Comparison of ENCODE assay signal across 13 cellular contexts in the genomic region with DNA sequence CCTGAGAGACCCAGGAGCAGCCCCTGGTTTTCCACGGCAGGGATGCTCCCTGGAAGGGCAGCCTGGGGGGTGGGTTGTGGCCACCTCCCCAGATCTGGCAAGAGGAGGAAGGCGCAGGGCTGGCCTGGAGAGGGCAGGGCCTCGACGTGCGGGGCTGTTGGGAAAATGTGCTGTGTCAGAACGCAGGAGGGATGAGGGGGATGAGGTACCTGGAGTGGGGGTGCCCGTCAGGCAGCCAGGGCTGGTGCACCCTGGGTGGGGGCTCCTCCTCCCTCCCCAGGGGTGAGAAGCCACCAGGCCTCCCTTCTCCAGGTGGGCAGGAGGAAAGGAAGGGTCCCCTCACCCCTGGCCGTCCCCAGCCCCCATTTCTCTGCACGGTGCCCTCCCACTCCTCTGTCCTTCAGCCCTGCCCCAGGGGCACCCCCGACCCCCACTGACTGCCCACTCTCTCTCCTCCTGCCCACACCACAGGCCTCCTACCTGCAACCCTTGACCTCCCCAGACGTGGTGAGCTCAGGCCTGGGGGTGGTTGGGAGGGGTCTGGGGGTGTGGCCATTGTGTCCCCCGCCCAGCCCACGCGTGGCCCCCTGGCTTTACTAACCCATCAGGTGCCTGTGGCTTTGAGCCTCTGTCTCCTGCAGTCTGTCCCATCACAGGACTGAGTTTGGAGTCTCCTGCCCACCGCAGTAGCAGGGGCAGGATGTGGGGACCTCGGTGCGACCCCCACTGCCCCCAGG.
"Had no signal": no experiment of that assay in that cellular context is flagged by ENCODE, and none has a peak within 500 bp of the region (broad histone marks: within the 10 kb centered on the region; RNA-seq: fewer than 3 reads in every experiment).

No MANE protein-coding gene starts in this region.

- ATAC-seq: left lobe of liver had no signal

- H2AFZ ChIP-seq: neural progenitor cell had no signal

- H3K9me3 Mint-ChIP-seq: neural progenitor cell had no signal

- H3K9me3 ChIP-seq: pancreas had no signal

- H3K9ac ChIP-seq: neural progenitor cell had no signal

- H3K4me3 ChIP-seq: neural progenitor cell, pancreas had no signal

- H3K4me3 Mint-ChIP-seq: neural progenitor cell had no signal

- H3K27ac Mint-ChIP-seq: neural progenitor cell had no signal

- H3K27me3 ChIP-seq: neural progenitor cell, pancreas had no signal

- H3K36me3 Mint-ChIP-seq: neural progenitor cell had no signal

- H3K36me3 ChIP-seq: neural progenitor cell, pancreas had no signal

- H3K27ac ChIP-seq: pancreas had no signal

- DNase-seq: activated CD4-positive, alpha-beta T cell treated with anti-CD3 and anti-CD28 coated beads, Interleukin-2, amount 50 U/mL, for 4 hours; activated CD4-positive, CD25-positive, alpha-beta regulatory T cell treated with anti-CD3 and anti-CD28 coated beads, Interleukin-2, amount 50 U/mL, for 72 hours; activated naive CD4-positive, alpha-beta T cell treated with anti-CD3 and anti-CD28 coated beads, Interleukin-2, amount 50 U/mL, for 16 hours; activated T-cell treated with anti-CD3 and anti-CD28 coated beads, Interleukin-2, amount 50 U/mL, for 1 hour; caudate nucleus; cortex of kidney; effector memory CD4-positive, alpha-beta T cell; mesendoderm; stimulated activated CD4-positive, alpha-beta T cell treated with anti-CD3 and anti-CD28 coated beads, Interleukin-1b, Interleukin-23, amount 100 ng/mL, for 48 hours; stimulated activated naive CD4-positive, alpha-beta T cell treated with Interleukin-2 at 50 U/mL for 16 hours had no signal
